Comparison of ENCODE assay signal across 1 cellular context in the genomic region with DNA sequence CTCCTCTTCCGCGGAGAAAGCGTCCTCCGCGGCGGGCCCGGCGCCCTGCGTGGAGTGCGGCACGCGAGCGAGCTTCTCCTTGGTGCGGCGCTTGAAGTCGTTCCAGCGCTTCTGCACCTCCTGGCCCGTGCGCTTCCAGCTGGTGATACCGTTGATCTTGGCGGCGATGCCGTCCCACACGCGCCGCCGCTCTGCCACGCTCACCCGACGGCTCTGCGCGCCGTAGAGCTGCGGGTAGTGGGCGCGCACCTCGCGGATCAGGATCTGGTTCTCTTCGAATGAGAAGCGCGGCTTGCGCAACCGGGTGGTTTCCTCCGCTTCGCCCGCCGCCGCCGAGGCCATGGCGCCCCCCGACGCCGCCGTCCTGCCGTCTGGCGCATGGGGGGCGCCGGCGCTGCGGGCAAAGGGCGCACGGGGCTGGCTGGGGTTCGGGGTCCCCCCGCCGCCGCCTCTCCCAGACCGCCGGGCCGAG.
TF ChIP-seq lines count a peak whose summit lies in the region.

No MANE protein-coding gene starts in this region.

TF ChIP-seq in GM12878, 131 proteins besides CTCF, POLR2A, EP300 and RAD21:
- TF ChIP-seq GATAD2B (conservative IDR thresholded peaks at IDR 0.05; ENCODE audit: low read depth) (0 out of 2 replicates have a peak, but pooled peaks have one; percentile 62), YY1 (IDR thresholded peaks at IDR 0.05; ENCODE audit: low read depth, low read length) (no peak), ZBTB33 (IDR thresholded peaks at IDR 0.05) (peak; percentile 54; the same call in 1 of the 2 replicates), RB1 (IDR thresholded peaks at IDR 0.05; ENCODE audit: borderline replicate concordance) (no peak), CEBPB (IDR thresholded peaks at IDR 0.05; ENCODE audit: borderline replicate concordance in 1 of 2, low read depth in 2 of 2, low read length in 2 of 2) (peak in 1 of 2 experiments; percentile 69; a peak in 1 of 4 replicates), IKZF1 (conservative IDR thresholded peaks at IDR 0.05) (peak; percentile 69), BHLHE40 (IDR thresholded peaks at IDR 0.05; ENCODE audit: borderline replicate concordance in 1 of 2, low read depth in 2 of 2, low read length in 1 of 2) (0 out of 4 replicates have a peak, but pooled peaks of 1 of the 2 experiments have one; percentile 37), DPF2 (IDR thresholded peaks at IDR 0.05) (peak; percentile 58), BACH1 (IDR thresholded peaks at IDR 0.05; ENCODE audit: borderline replicate concordance) (0 out of 2 replicates have a peak, but pooled peaks have one; percentile 14), LARP7 (IDR thresholded peaks at IDR 0.05) (0 out of 2 replicates have a peak, but pooled peaks have one; percentile 52), CUX1 (IDR thresholded peaks at IDR 0.05; ENCODE audit: insufficient replicate concordance, low read depth, low read length) (no peak)
